In the genomic region with DNA sequence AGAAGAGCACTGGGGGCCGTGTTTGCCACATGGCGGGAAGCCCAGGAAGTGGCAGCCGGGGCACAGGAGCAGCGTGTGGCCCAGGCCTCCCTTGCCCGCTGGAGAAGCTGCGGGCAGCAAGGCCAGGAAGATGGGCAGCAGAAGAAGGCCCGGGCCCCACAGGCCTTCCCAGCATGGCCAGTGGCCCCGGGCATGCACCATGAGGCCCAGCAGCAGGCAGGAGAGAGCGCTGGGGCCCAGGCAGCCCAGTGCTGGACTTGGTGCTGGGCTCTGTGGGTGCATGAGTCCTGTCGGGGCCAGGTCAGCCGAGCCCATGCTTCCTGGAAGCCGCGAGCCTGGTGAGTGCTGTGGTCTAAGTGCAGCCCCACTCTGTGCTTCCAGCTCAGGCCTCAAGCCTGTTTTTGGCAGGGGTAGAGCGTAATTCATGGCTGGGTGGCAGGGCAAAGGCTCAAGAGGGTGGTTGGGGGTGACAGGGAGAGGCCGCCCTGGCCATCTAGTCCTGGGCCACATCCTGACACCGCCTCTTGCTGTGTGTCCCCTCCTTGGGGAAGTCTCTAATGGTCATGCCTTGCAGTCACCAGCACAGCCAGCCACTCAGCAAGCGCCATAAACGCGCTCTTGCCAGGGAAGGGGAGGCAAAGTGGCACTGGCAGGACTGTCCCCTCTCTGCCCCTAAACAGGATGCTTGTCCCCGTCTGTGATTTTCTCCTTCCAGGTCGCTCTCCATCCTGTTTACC, we compare ENCODE assay signal across 1 cellular context.
TF ChIP-seq lines count a peak whose summit lies in the region.

No MANE protein-coding gene starts in this region.

TF ChIP-seq in endothelial cell of umbilical vein, 7 proteins besides CTCF, POLR2A, EP300 and RAD21:
- TF ChIP-seq, protein P1, sequence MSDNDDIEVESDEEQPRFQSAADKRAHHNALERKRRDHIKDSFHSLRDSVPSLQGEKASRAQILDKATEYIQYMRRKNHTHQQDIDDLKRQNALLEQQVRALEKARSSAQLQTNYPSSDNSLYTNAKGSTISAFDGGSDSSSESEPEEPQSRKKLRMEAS (IDR thresholded peaks at IDR 0.05; ENCODE audit: insufficient read depth, insufficient read length), result no peak
- TF ChIP-seq GATA2 (IDR thresholded peaks at IDR 0.05; ENCODE audit: insufficient read depth, insufficient read length, low read depth, low read length) (no peak), MYC (IDR thresholded peaks at IDR 0.05; ENCODE audit: low read depth, low read length) (no peak), FOS (IDR thresholded peaks at IDR 0.05; ENCODE audit: borderline replicate concordance, insufficient read depth, low read length) (no peak), EZH2 (IDR thresholded peaks at IDR 0.05; ENCODE audit: borderline replicate concordance, low read depth, low read length, severe bottlenecking) (no peak), POLR2AphosphoS5 (IDR thresholded peaks at IDR 0.05; ENCODE audit: insufficient read depth, low read depth, low read length) (no peak), JUN (IDR thresholded peaks at IDR 0.05; ENCODE audit: borderline replicate concordance, insufficient read depth, insufficient read length, low read depth) (no peak)
